In genomic region chr12:49108958-49109404, GRCh38 we compare ENCODE assay signal across 9 cellular contexts. TPM values are rescaled to one million over a fixed set of nuclear protein-coding genes. Genes with fewer than 3 reads are reported as not detected.
DNase-seq lines count a peak whose midpoint lies in the region; ATAC-seq and TF ChIP-seq lines count a peak whose summit lies in the region.
"Had no signal": no experiment of that assay in that cellular context is flagged by ENCODE, and none has a peak within 500 bp of the region (broad histone marks: within the 10 kb centered on the region; RNA-seq: fewer than 3 reads in every experiment).

No MANE protein-coding gene starts in this region.

- intact Hi-C loops in CD8-positive, alpha-beta T cell (cut with DNase I, micrococcal nuclease): no loop called here
- intact Hi-C loops in natural killer cell (cut with micrococcal nuclease): no loop called here

- peaks cover 43% of the 10 kb centered on the region for H3K36me3 Mint-ChIP-seq in CD8-positive, alpha-beta T cell
- H3K36me3 Mint-ChIP-seq in endodermal cell (ENCODE audit: low read depth) (peaks cover 25% of the 10 kb centered on the region), natural killer cell (peaks cover 6% of the 10 kb centered on the region)

- no peaks in the 10 kb centered on the region for H3K27me3 ChIP-seq in CD8-positive, alpha-beta T cell (ENCODE audit: insufficient read depth, low read length)
- H3K27me3 ChIP-seq in OCI-LY3 (ENCODE audit: low read depth, low read length): no peaks in the 10 kb centered on the region
- H3K27me3 ChIP-seq in endodermal cell (ENCODE audit: control insufficient read depth, insufficient read depth, low read length, poor library complexity, severe bottlenecking): no peaks in the 10 kb centered on the region

- no peaks in the 10 kb centered on the region for H3K27me3 Mint-ChIP-seq in CD8-positive, alpha-beta T cell (ENCODE audit: low read depth)
- H3K27me3 Mint-ChIP-seq in endodermal cell (ENCODE audit: insufficient read depth) (peaks cover 2% of the 10 kb centered on the region), natural killer cell (ENCODE audit: low read depth in 2 of 2) (no peaks in the 10 kb centered on the region)

- CTCF ChIA-PET in CD8-positive, alpha-beta T cell (lab: Charles Lee): interaction anchor here (0.6 to 7.0 kb wide), 9 partner anchors 10 to 126 kb away, joined by 3 to 56 read pairs (median 10); partner anchors contain the start of gene TUBA1B

- no peak overlapping the region for H3K27ac ChIP-seq in CD8-positive, alpha-beta T cell (ENCODE audit: low read depth, low read length)
- H3K27ac ChIP-seq in OCI-LY3 (ENCODE audit: low read length) (no peak overlapping the region), endodermal cell (ENCODE audit: low read depth, low read length) (no peak overlapping the region)
- H3K27ac ChIP-seq: HL-60 had no signal

- no peaks in the 10 kb centered on the region for H3K9me3 ChIP-seq in CD8-positive, alpha-beta T cell (ENCODE audit: low read length)
- H3K9me3 ChIP-seq in OCI-LY3 (ENCODE audit: insufficient read depth, low read length) (no peaks in the 10 kb centered on the region), endodermal cell (ENCODE audit: control insufficient read depth, low read length) (peaks cover 19% of the 10 kb centered on the region)

- H3K4me3 Mint-ChIP-seq in CD8-positive, alpha-beta T cell: peak overlapping the region; percentile 98
- H3K4me3 Mint-ChIP-seq in endodermal cell: peak overlapping the region; percentile 95
- peak overlapping the region; percentile 100 for H3K4me3 Mint-ChIP-seq in natural killer cell

- H3K9me3 Mint-ChIP-seq in CD8-positive, alpha-beta T cell: no peaks in the 10 kb centered on the region
- H3K9me3 Mint-ChIP-seq in endodermal cell: peaks cover 24% of the 10 kb centered on the region
- H3K9me3 Mint-ChIP-seq in natural killer cell: no peaks in the 10 kb centered on the region

- H3K4me3 ChIP-seq in CD8-positive, alpha-beta T cell (ENCODE audit: low read depth, low read length): peak overlapping the region; percentile 92
- H3K4me3 ChIP-seq in OCI-LY3 (ENCODE audit: low read length) (peak overlapping the region; percentile 91; the same call in 1 of the 2 replicates), endodermal cell (ENCODE audit: low read length) (peak overlapping the region; percentile 93)

- peaks cover 20% of the 10 kb centered on the region for H3K36me3 ChIP-seq in CD8-positive, alpha-beta T cell (ENCODE audit: insufficient read depth, low read length)
- H3K36me3 ChIP-seq in OCI-LY3 (replicated peaks; ENCODE audit: low read depth, low read length) (peaks cover 4% of the 10 kb centered on the region), endodermal cell (ENCODE audit: control insufficient read depth, insufficient read depth, low read length) (peaks cover 23% of the 10 kb centered on the region)

- H3K9ac ChIP-seq in OCI-LY3 (ENCODE audit: low read length): no peak overlapping the region
- peak overlapping the region; percentile 29 for H3K9ac ChIP-seq in endodermal cell (ENCODE audit: extremely low read depth, low read length, poor library complexity, severe bottlenecking)

- peaks cover 18% of the 10 kb centered on the region for H3K4me1 ChIP-seq in CD8-positive, alpha-beta T cell (ENCODE audit: insufficient read depth, low read length)
- peaks cover 12% of the 10 kb centered on the region for H3K4me1 ChIP-seq in OCI-LY3 (ENCODE audit: low read length)
- H3K4me1 ChIP-seq in endodermal cell (ENCODE audit: control insufficient read depth, insufficient read depth, low read length): peaks cover 3% of the 10 kb centered on the region

- no peak for DNase-seq in CD8-positive, alpha-beta T cell
- DNase-seq in endodermal cell (no peak), natural killer cell (no peak), NCI-H1436 treated with DMSO at 0.1 percent for 48 hours (lab: John Stamatoyannopoulos, UW) (no peak), NCI-H2081 treated with DMSO at 0.1 percent for 48 hours (lab: John Stamatoyannopoulos, UW) (no peak)
- no peak for DNase-seq in activated effector memory CD4-positive, alpha-beta T cell treated with anti-CD3 and anti-CD28 coated beads, Interleukin-2, amount 50 U/mL, for 16 hours

- H3K79me2 ChIP-seq in OCI-LY3 (ENCODE audit: low read length): peaks cover 21% of the 10 kb centered on the region

- H2AFZ ChIP-seq in OCI-LY3 (ENCODE audit: low read depth, low read length): no peak overlapping the region

- H3K4me2 ChIP-seq in OCI-LY3 (ENCODE audit: low read length): peak overlapping the region; percentile 88

- POLR2A ChIA-PET in CD8-positive, alpha-beta T cell (lab: Charles Lee): interaction anchor here (0.6 to 10.6 kb wide), 7 partner anchors 8 to 126 kb away, joined by 3 to 102 read pairs (median 6); partner anchors contain the start of genes DHH, TUBA1A and TUBA1B

- peaks cover 46% of the 10 kb centered on the region for H3K4me1 Mint-ChIP-seq in CD8-positive, alpha-beta T cell (ENCODE audit: low read depth)
- H3K4me1 Mint-ChIP-seq in endodermal cell: peaks cover 18% of the 10 kb centered on the region
- H3K4me1 Mint-ChIP-seq in natural killer cell: peaks cover 35 to 59% of the 10 kb centered on the region in 2 donors

- peaks cover 14% of the 10 kb centered on the region; the same call in 1 of the 2 replicates for H4K20me1 ChIP-seq in OCI-LY3 (ENCODE audit: insufficient read depth, low read length)

- WGBS in endodermal cell (ENCODE audit: insufficient coverage in 1 of 2, insufficient read length in 1 of 2), 2 experiments: 93 to 96% methylated on average over 3 to 4 of the region's 4 CpGs

- peak overlapping the region; percentile 98 for H3K27ac Mint-ChIP-seq in CD8-positive, alpha-beta T cell
- H3K27ac Mint-ChIP-seq in endodermal cell: no peak overlapping the region
- peak overlapping the region; percentile 98 for H3K27ac Mint-ChIP-seq in natural killer cell

- ATAC-seq in CD8-positive, alpha-beta T cell: no peak
- no peak for ATAC-seq in natural killer cell
- no peak for ATAC-seq in HG03025 (IDR thresholded peaks at IDR 0.05; ENCODE audit: low FRiP score, unreplicated experiment)

- no peak for TF ChIP-seq CTCF in CD8-positive, alpha-beta T cell (IDR thresholded peaks at IDR 0.05)
- no peak for TF ChIP-seq CTCF in OCI-LY3 (IDR thresholded peaks at IDR 0.05; ENCODE audit: low read depth, low read length)
- TF ChIP-seq CTCF in endodermal cell (conservative IDR thresholded peaks at IDR 0.05): no peak
- TF ChIP-seq CTCF in natural killer cell (IDR thresholded peaks at IDR 0.05): no peak

RNA-seq across cellular contexts. Expression of gene LMBR1L, which starts 1.7 kb away (rescaled TPM):
- total RNA-seq in CD8-positive, alpha-beta T cell: 100 to 1,000 TPM; 464 to 497 TPM
- total RNA-seq in endodermal cell (10 to 100 TPM; 89.5 to 98.6 TPM), natural killer cell (100 to 1,000 TPM; 262 to 294 (median 271) TPM)
- polyA plus RNA-seq in endodermal cell (2013, experiment 1 of 2): 124 TPM
- polyA plus RNA-seq in endodermal cell (2013, experiment 2 of 2): 83.6 TPM

RNA-seq across cellular contexts. Expression of gene DHH, which starts 14.4 kb away (rescaled TPM):
- under 1 TPM; 0.71 to 0.78 TPM for total RNA-seq in CD8-positive, alpha-beta T cell
- total RNA-seq in endodermal cell (under 1 TPM; 0.15 to 0.51 TPM), natural killer cell (under 1 TPM; 0.39 to 0.80 (median 0.45) TPM)
- 0.18 TPM for polyA plus RNA-seq in endodermal cell (2013, experiment 1 of 2)
- polyA plus RNA-seq in endodermal cell (2013, experiment 2 of 2): 0.21 TPM

RNA-seq across cellular contexts. Expression of gene TUBA1B, which starts 22.2 kb away (rescaled TPM):
- total RNA-seq in CD8-positive, alpha-beta T cell: 100 to 1,000 TPM; 103 to 105 TPM
- total RNA-seq in endodermal cell: 1,000 to 10,000 TPM; 1,474 to 1,587 TPM
- polyA plus RNA-seq in endodermal cell (2013, experiment 1 of 2): 3,020 TPM
- 2,902 TPM for polyA plus RNA-seq in endodermal cell (2013, experiment 2 of 2)
- total RNA-seq in natural killer cell: 100 to 1,000 TPM; 147 to 185 (median 178) TPM

RNA-seq across cellular contexts. Expression of gene RHEBL1, which starts 39.2 kb away (rescaled TPM):
- total RNA-seq in CD8-positive, alpha-beta T cell: 1 to 10 TPM; 4.7 to 5.6 TPM
- total RNA-seq in endodermal cell (1 to 10 TPM; 2.5 to 3.2 TPM), natural killer cell (10 to 100 TPM in 2 of 3 donors, 1 to 10 TPM in 1; 6.3 to 11.6 (median 11.1) TPM)
- 4.1 TPM for polyA plus RNA-seq in endodermal cell (2013, experiment 1 of 2)
- 3.7 TPM for polyA plus RNA-seq in endodermal cell (2013, experiment 2 of 2)

RNA-seq across cellular contexts. Expression of gene KMT2D, which starts 48.4 kb away (rescaled TPM):
- total RNA-seq in CD8-positive, alpha-beta T cell: 100 to 1,000 TPM; 112 to 127 TPM
- 100 to 1,000 TPM; 118 to 123 TPM for total RNA-seq in endodermal cell
- polyA plus RNA-seq in endodermal cell (2013, experiment 1 of 2): 30.1 TPM
- polyA plus RNA-seq in endodermal cell (2013, experiment 2 of 2): 36.6 TPM
- total RNA-seq in natural killer cell: 100 to 1,000 TPM; 164 to 186 (median 182) TPM

Comparison
In these comparisons a context has a peak if more than half of its experiments do, and no peak if none do; other contexts are left out.
1. RNA of gene TUBA1B, which starts 22.2 kb away (total RNA-seq): 1,474 to 1,587 TPM in endodermal cell; 147 to 185 TPM in natural killer cell and 103 to 105 TPM in CD8-positive, alpha-beta T cell; every median in the first group is over 4 times any median in the second.
2. Peak in every context shown above with its lines, with median percentiles within 50 percentile points of each other: H3K4me3 ChIP-seq and H3K4me3 Mint-ChIP-seq.